ENCODE assay signal across 25 cellular contexts in the genomic region with DNA sequence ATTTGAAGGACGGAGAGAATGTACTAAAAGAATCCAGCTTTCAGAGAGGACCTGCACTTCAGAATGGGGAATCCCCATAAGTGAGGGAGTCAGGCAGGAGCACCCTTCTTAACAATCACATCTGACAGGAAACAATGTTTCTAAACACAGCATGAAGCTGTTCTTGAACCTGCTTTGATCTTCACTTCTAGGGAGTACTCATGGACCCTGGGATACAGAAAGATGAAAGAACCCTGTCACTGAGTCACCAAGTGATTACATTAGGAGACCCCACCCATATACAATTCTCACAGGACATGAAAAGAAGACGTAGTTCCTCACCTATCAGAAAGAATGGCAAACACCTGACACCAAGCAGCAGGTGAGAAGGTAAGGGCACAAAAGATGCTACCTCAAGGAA.
A peak's percentile ranks its signal among the peaks of the same experiment; 100 is the strongest.
DNase-seq lines count a peak whose midpoint lies in the region; ATAC-seq, FAIRE-seq and TF ChIP-seq lines count a peak whose summit lies in the region.
"Had no signal": no experiment of that assay in that cellular context is flagged by ENCODE, and none has a peak within 500 bp of the region (broad histone marks: within the 10 kb centered on the region; RNA-seq: fewer than 3 reads in every experiment).

No MANE protein-coding gene starts in this region.

- H3K36me3 Mint-ChIP-seq in activated naive CD8-positive, alpha-beta T cell = no peaks in the 10 kb centered on the region
- no peaks in the 10 kb centered on the region for H3K36me3 Mint-ChIP-seq in activated naive CD8-positive, alpha-beta T cell treated with anti-CD3 and anti-CD28 coated beads for 36 hours
- H3K36me3 Mint-ChIP-seq: CD8-positive, alpha-beta T cell had no signal

- no peak overlapping the region for H4K8ac ChIP-seq in mesendoderm (ENCODE audit: low read depth, low read length)

- no peaks in the 10 kb centered on the region for H3K27me3 Mint-ChIP-seq in activated naive CD8-positive, alpha-beta T cell
- H3K27me3 Mint-ChIP-seq in activated naive CD8-positive, alpha-beta T cell treated with anti-CD3 and anti-CD28 coated beads for 36 hours = peaks cover 4% of the 10 kb centered on the region
- H3K27me3 Mint-ChIP-seq: CD4-positive, alpha-beta T cell had no signal

- no peak overlapping the region for H3K4me2 ChIP-seq in mesendoderm (ENCODE audit: low read length)
- H3K4me2 ChIP-seq: BLaER1 treated with 17β-estradiol and CSF1 and Interleukin-3, amounts not matched to agents 10 nM and 100 nM had no signal

- no peak overlapping the region for H3K9ac ChIP-seq in mesendoderm (ENCODE audit: low read length)
- H3K9ac ChIP-seq: BLaER1 treated with 17β-estradiol and CSF1 and Interleukin-3, amounts not matched to agents 10 nM and 100 nM had no signal

- no peak overlapping the region for H3K56ac ChIP-seq in mesendoderm (ENCODE audit: low read length)

- H3K4ac ChIP-seq in mesendoderm (ENCODE audit: low read depth, low read length) = no peak overlapping the region

- intact Hi-C loops in Right ventricle myocardium superior (cut with DNase I) = no loop called here

- no CpG with 5 or more reads among the region's 2 CpGs for WGBS in mesendoderm (ENCODE audit: extremely low coverage, insufficient coverage, low lambda C conversion rate)

- DNase-seq in activated naive CD8-positive, alpha-beta T cell treated with anti-CD3 and anti-CD28 coated beads for 36 hours = no peak
- DNase-seq in SW480 (ENCODE audit: low spot score) = peak; percentile 55
- DNase-seq in bronchial epithelial cell (ENCODE audit: low read depth) = no peak
- no peak for DNase-seq in mesendoderm
- DNase-seq in Right ventricle myocardium superior = no peak
- no peak for DNase-seq in DMS79 (lab: John Stamatoyannopoulos, UW)
- DNase-seq: AML-193; Caco-2; Calu3; CD4-positive, alpha-beta T cell; CD8-positive, alpha-beta T cell; DND-41; EL; GDM1 had no signal

- no peak overlapping the region for H3K18ac ChIP-seq in mesendoderm (ENCODE audit: low read length)

- no peaks in the 10 kb centered on the region for H3K9me3 Mint-ChIP-seq in activated naive CD8-positive, alpha-beta T cell (ENCODE audit: low read depth)
- H3K9me3 Mint-ChIP-seq in activated naive CD8-positive, alpha-beta T cell treated with anti-CD3 and anti-CD28 coated beads for 36 hours = no peaks in the 10 kb centered on the region

- no peak overlapping the region for H4K5ac ChIP-seq in mesendoderm (ENCODE audit: low read length)

- H3K36me3 ChIP-seq in bronchial epithelial cell (ENCODE audit: control insufficient read depth, insufficient read depth, low read length) (no peaks in the 10 kb centered on the region), mesendoderm (ENCODE audit: control insufficient read depth, insufficient read depth, low read length) (no peaks in the 10 kb centered on the region)
- H3K36me3 ChIP-seq: BLaER1 treated with 17β-estradiol and CSF1 and Interleukin-3, amounts not matched to agents 10 nM and 100 nM had no signal

- no peaks in the 10 kb centered on the region for H3K4me1 Mint-ChIP-seq in activated naive CD8-positive, alpha-beta T cell (ENCODE audit: low read depth)
- H3K4me1 Mint-ChIP-seq in activated naive CD8-positive, alpha-beta T cell treated with anti-CD3 and anti-CD28 coated beads for 36 hours = no peaks in the 10 kb centered on the region
- H3K4me1 Mint-ChIP-seq: B cell had no signal

- H3K27ac ChIP-seq in mesendoderm (ENCODE audit: low read depth, low read length) = no peak overlapping the region
- H3K27ac ChIP-seq: 22Rv1; A549; BLaER1 treated with 17β-estradiol and CSF1 and Interleukin-3, amounts not matched to agents 10 nM and 100 nM; C4-2B had no signal

- no peak overlapping the region for H3K4me3 ChIP-seq in bronchial epithelial cell (ENCODE audit: low read depth, low read length)
- H3K4me3 ChIP-seq in mesendoderm (ENCODE audit: low read length) = no peak overlapping the region
- H3K4me3 ChIP-seq: A549; BLaER1 treated with 17β-estradiol and CSF1 and Interleukin-3, amounts not matched to agents 10 nM and 100 nM; GM12878 had no signal

- no peak overlapping the region for H2BK5ac ChIP-seq in mesendoderm (ENCODE audit: low read length)

- H3K4me3 Mint-ChIP-seq in activated naive CD8-positive, alpha-beta T cell = no peak overlapping the region
- H3K4me3 Mint-ChIP-seq in activated naive CD8-positive, alpha-beta T cell treated with anti-CD3 and anti-CD28 coated beads for 36 hours = no peak overlapping the region
- H3K4me3 Mint-ChIP-seq: B cell; CD4-positive, alpha-beta T cell; CD8-positive, alpha-beta T cell had no signal

- H3K27ac Mint-ChIP-seq in activated naive CD8-positive, alpha-beta T cell = peak overlapping the region; percentile 66
- no peak overlapping the region for H3K27ac Mint-ChIP-seq in activated naive CD8-positive, alpha-beta T cell treated with anti-CD3 and anti-CD28 coated beads for 36 hours
- H3K27ac Mint-ChIP-seq: B cell; CD4-positive, alpha-beta T cell; CD8-positive, alpha-beta T cell had no signal

- peak; percentile 82 for FAIRE-seq in bronchial epithelial cell (lab: Jason Lieb, UNC)
- FAIRE-seq: A549, D721Med, GM12878, GM12892, GM18507 had no signal

- ATAC-seq in Right ventricle myocardium superior (ENCODE audit: poor library complexity) (no peak), HG03571 (IDR thresholded peaks at IDR 0.05; ENCODE audit: unreplicated experiment) (no peak)
- ATAC-seq: A549; CD8-positive, alpha-beta T cell; GM12878 had no signal

- H2BK120ac ChIP-seq in mesendoderm (ENCODE audit: low read depth, low read length) = no peak overlapping the region

- H3K79me1 ChIP-seq in mesendoderm (ENCODE audit: low read length) = no peaks in the 10 kb centered on the region

- H2AK5ac ChIP-seq in mesendoderm (ENCODE audit: low read length) = peak overlapping the region; percentile 47

- no peaks in the 10 kb centered on the region for H3K4me1 ChIP-seq in mesendoderm (ENCODE audit: control insufficient read depth, low read depth, low read length)
- H3K4me1 ChIP-seq: Caco-2 had no signal

- H3K79me2 ChIP-seq in mesendoderm (ENCODE audit: control insufficient read depth, insufficient read depth, low read length) = no peaks in the 10 kb centered on the region

- H3K27me3 ChIP-seq in bronchial epithelial cell (ENCODE audit: control insufficient read depth, insufficient read depth, low read length) = no peaks in the 10 kb centered on the region
- H3K27me3 ChIP-seq in mesendoderm (ENCODE audit: insufficient read depth, low read length, poor library complexity) = no peaks in the 10 kb centered on the region
- H3K27me3 ChIP-seq: BLaER1 treated with 17β-estradiol and CSF1 and Interleukin-3, amounts not matched to agents 10 nM and 100 nM had no signal

- H2BK15ac ChIP-seq in mesendoderm (replicated peaks; ENCODE audit: low read depth) = no peak overlapping the region

- H3K23ac ChIP-seq in mesendoderm (ENCODE audit: low read length) = no peak overlapping the region

- no peak for TF ChIP-seq CTCF in bronchial epithelial cell (IDR thresholded peaks at IDR 0.05; ENCODE audit: insufficient read depth, low read length, severe bottlenecking)
